ENCODE assay signal across 8 cellular contexts in genomic region chr11:46845740-46846509, GRCh38. TPM values are rescaled to one million over a fixed set of nuclear protein-coding genes. Genes with fewer than 3 reads are reported as not detected.
DNase-seq lines count a peak whose midpoint lies in the region; ATAC-seq and TF ChIP-seq lines count a peak whose summit lies in the region.

CKAP5 (minus strand) TSS chr11:46846280; CDS start chr11:46821231, 25,049 bp downstream.

- peaks cover 52% of the 10 kb centered on the region for H3K79me2 ChIP-seq in PC-3 (ENCODE audit: low read length)

- H3K27me3 Mint-ChIP-seq in IgD-negative memory B cell, result no peaks in the 10 kb centered on the region
- H3K27me3 Mint-ChIP-seq in activated T-cell treated with anti-CD3 and anti-CD28 coated beads, Interleukin-2, amount 50 U/mL, for 24 hours, result no peaks in the 10 kb centered on the region

- peak within 1 kb of the TSS; percentile 96 to 99 (median 99) for H3K4me3 Mint-ChIP-seq in IgD-negative memory B cell
- H3K4me3 Mint-ChIP-seq in activated T-cell treated with anti-CD3 and anti-CD28 coated beads, Interleukin-2, amount 50 U/mL, for 24 hours, result peak within 1 kb of the TSS; percentile 95

- ATAC-seq in GM21529 (IDR thresholded peaks at IDR 0.05; ENCODE audit: unreplicated experiment) (peak; percentile 96), PC-3 (peak; percentile 95)

- peak within 1 kb of the TSS; percentile 91 for H3K9ac ChIP-seq in PC-3 (ENCODE audit: low read length)
- H3K9ac ChIP-seq in mucosa of rectum (ENCODE audit: low read depth in 1 of 2, low read length in 2 of 2), result peak within 1 kb of the TSS; percentile 74 to 90

- no peaks in the 10 kb centered on the region for H3K36me3 Mint-ChIP-seq in IgD-negative memory B cell
- H3K36me3 Mint-ChIP-seq in activated T-cell treated with anti-CD3 and anti-CD28 coated beads, Interleukin-2, amount 50 U/mL, for 24 hours (ENCODE audit: low read depth), result peaks cover 36% of the 10 kb centered on the region

- no peaks in the 10 kb centered on the region for H3K9me2 ChIP-seq in PC-3 (replicated peaks; ENCODE audit: low read length)

- CTCF ChIA-PET in PC-3 (lab: Charles Lee), result no interaction called here

- peaks cover 23 to 39% (median 24%) of the 10 kb centered on the region in 3 donors for H3K4me1 Mint-ChIP-seq in IgD-negative memory B cell
- peaks cover 38% of the 10 kb centered on the region for H3K4me1 Mint-ChIP-seq in activated T-cell treated with anti-CD3 and anti-CD28 coated beads, Interleukin-2, amount 50 U/mL, for 24 hours (ENCODE audit: low read depth)

- peaks cover 22% of the 10 kb centered on the region for H4K20me1 ChIP-seq in PC-3 (ENCODE audit: low read length)

- H3K9me3 ChIP-seq in PC-3 (ENCODE audit: low read length), result no peaks in the 10 kb centered on the region
- H3K9me3 ChIP-seq in esophagus (ENCODE audit: control insufficient read depth in 2 of 2, insufficient read depth in 1 of 2, low read depth in 1 of 2, low read length in 1 of 2), result no peaks in the 10 kb centered on the region
- H3K9me3 ChIP-seq in mucosa of rectum (ENCODE audit: control insufficient read depth in 2 of 2, low read length in 2 of 2), result no peaks in the 10 kb centered on the region

- H3K27me3 ChIP-seq in PC-3 (ENCODE audit: low read length) (no peaks in the 10 kb centered on the region), esophagus (ENCODE audit: control insufficient read depth in 1 of 2, insufficient read depth in 2 of 2, low read length in 2 of 2) (no peaks in the 10 kb centered on the region), mucosa of rectum (ENCODE audit: control insufficient read depth in 2 of 2, insufficient read depth in 2 of 2, low read length in 2 of 2) (no peaks in the 10 kb centered on the region)

- POLR2A ChIA-PET in PC-3 (lab: Charles Lee; ENCODE audit: unreplicated experiment), result interaction anchor here (1.0 kb wide), 1 partner anchor 19 kb away, joined by 4 read pairs; no protein-coding TSS in a partner anchor

- no peak for TF ChIP-seq CTCF in PC-3 (conservative IDR thresholded peaks at IDR 0.05; ENCODE audit: low read depth, low read length)

- BruUV-seq in PC-3 (replicated peaks; lab: Mats Ljungman, UMichigan), result no TSS peak

- no peaks in the 10 kb centered on the region for H3K9me3 Mint-ChIP-seq in IgD-negative memory B cell
- no peaks in the 10 kb centered on the region for H3K9me3 Mint-ChIP-seq in activated T-cell treated with anti-CD3 and anti-CD28 coated beads, Interleukin-2, amount 50 U/mL, for 24 hours

- H3K4me2 ChIP-seq in PC-3 (ENCODE audit: low read length), result peak within 1 kb of the TSS; percentile 96

- H3K36me3 ChIP-seq in PC-3 (ENCODE audit: low read depth, low read length), result 0 out of 2 replicates have a peak, but pooled peaks cover 4% of the 10 kb centered on the region
- H3K36me3 ChIP-seq in esophagus (ENCODE audit: control insufficient read depth in 2 of 2, insufficient read depth in 2 of 2, low read length in 1 of 2), result no peaks in the 10 kb centered on the region
- no peaks in the 10 kb centered on the region for H3K36me3 ChIP-seq in mucosa of rectum (ENCODE audit: control insufficient read depth in 2 of 2, insufficient read depth in 2 of 2, low read length in 2 of 2)

- intact Hi-C loops in PC-3 (cut with micrococcal nuclease), result loop anchor here (1.0 kb wide), 1 partner anchor 18 kb away; no protein-coding TSS in a partner anchor

- WGBS in esophagus, 2 donors, result 0 to 1% methylated on average over 77 to 83 of the region's 83 CpGs

- H3K27ac ChIP-seq in PC-3 (ENCODE audit: low read length) (peak within 1 kb of the TSS; percentile 35; the same call in 1 of the 2 replicates), esophagus (ENCODE audit: low read depth in 2 of 2, low read length in 1 of 2) (peak within 1 kb of the TSS; percentile 93 to 94), mucosa of rectum (ENCODE audit: low read depth in 2 of 2, low read length in 2 of 2) (peak within 1 kb of the TSS; percentile 82 to 85)

- H3K4me3 ChIP-seq in PC-3 (ENCODE audit: low read length), result peak within 1 kb of the TSS; percentile 98
- H3K4me3 ChIP-seq in esophagus (ENCODE audit: low read depth in 1 of 2, low read length in 2 of 2), result peak within 1 kb of the TSS; percentile 98 to 100
- peak within 1 kb of the TSS; percentile 79 to 92 for H3K4me3 ChIP-seq in mucosa of rectum (ENCODE audit: low read length in 2 of 2)

- no peaks in the 10 kb centered on the region for H3F3A ChIP-seq in PC-3 (ENCODE audit: low read length, unreplicated experiment)

- peaks cover 14% of the 10 kb centered on the region; the same call in 1 of the 2 replicates for H3K4me1 ChIP-seq in PC-3 (ENCODE audit: insufficient read depth, low read length)
- H3K4me1 ChIP-seq in esophagus (ENCODE audit: control insufficient read depth in 2 of 2, insufficient read depth in 2 of 2, low read length in 1 of 2), result peaks cover 0 to 3% of the 10 kb centered on the region in 2 donors
- peaks cover 4 to 9% of the 10 kb centered on the region in 2 donors for H3K4me1 ChIP-seq in mucosa of rectum (ENCODE audit: control insufficient read depth in 2 of 2, insufficient read depth in 2 of 2, low read length in 2 of 2)

- H3K27ac Mint-ChIP-seq in IgD-negative memory B cell, result peak within 1 kb of the TSS; percentile 94 to 98 (median 95)
- H3K27ac Mint-ChIP-seq in activated T-cell treated with anti-CD3 and anti-CD28 coated beads, Interleukin-2, amount 50 U/mL, for 24 hours, result peak within 1 kb of the TSS; percentile 97

- peak; percentile 80 for DNase-seq in DMS153 treated with DMSO at 0.1 percent for 48 hours (lab: John Stamatoyannopoulos, UW; ENCODE audit: unreplicated experiment)
- DNase-seq in PC-3, result peak; percentile 89
- peak; percentile 90 for DNase-seq in activated T-cell treated with anti-CD3 and anti-CD28 coated beads, Interleukin-2, amount 50 U/mL, for 24 hours
- peak; percentile 67 to 74 for DNase-seq in stimulated activated CD8-positive, alpha-beta memory T cell treated with anti-CD3 and anti-CD28 coated beads, Interleukin-4, amount 100 ng/mL, for 4 hours (ENCODE audit: low read depth in 2 of 2, low spot score in 1 of 2)

- H2AFZ ChIP-seq in PC-3 (ENCODE audit: low read length), result peak within 1 kb of the TSS; percentile 98

RNA-seq across cellular contexts. Expression of gene CKAP5, which starts in this region (rescaled TPM):
- 10.3 TPM for polyA plus RNA-seq in IgD-negative memory B cell
- total RNA-seq in PC-3 (2014; rRNA removed), result 86.4 and 91.1 TPM in 2 replicates
- polyA plus RNA-seq in esophagus, result 10 to 100 TPM in 1 of 2 donors, 1 to 10 TPM in 1; 5.0 to 13.4 TPM

Comparison
In these comparisons a context has a peak if more than half of its experiments do, and no peak if none do; other contexts are left out.
1. Peak in every context shown above with its lines: DNase-seq, ATAC-seq, H3K4me3 ChIP-seq and H3K27ac ChIP-seq.
2. H3K27ac ChIP-seq: peak in every context shown above with its lines; median percentile 94 in esophagus; 84 in mucosa of rectum; 35 in PC-3.